ENCODE assay signal across 15 cellular contexts in genomic region chr7:59079-59825, GRCh38.
"Had no signal": no experiment of that assay in that cellular context is flagged by ENCODE, and none has a peak within 500 bp of the region (broad histone marks: within the 10 kb centered on the region; RNA-seq: fewer than 3 reads in every experiment).

No MANE protein-coding gene starts in this region.

- H3K27ac ChIP-seq: breast epithelium, epithelial cell of prostate, gastroesophageal sphincter, hepatocyte had no signal

- H3K79me2 ChIP-seq: hepatocyte had no signal

- H3K4me3 ChIP-seq: breast epithelium, gastroesophageal sphincter, hepatocyte had no signal

- H3K36me3 ChIP-seq: breast epithelium, gastroesophageal sphincter had no signal

- H3K4me1 Mint-ChIP-seq: immature natural killer cell had no signal

- DNase-seq: activated CD4-positive, alpha-beta memory T cell treated with anti-CD3 and anti-CD28 coated beads for 36 hours; activated CD4-positive, alpha-beta T cell treated with anti-CD3 and anti-CD28 coated beads for 1 hour; activated gamma-delta T cell; activated T-cell treated with anti-CD3 and anti-CD28 coated beads, Interleukin-2, amount 50 U/mL, for 4 hours; immature natural killer cell; mammary epithelial cell; stimulated activated CD4-positive, alpha-beta T cell treated with anti-CD3 and anti-CD28 coated beads, Interleukin-15, amount 100 ng/mL, for 24 hours; stimulated activated CD4-positive, alpha-beta T cell treated with anti-CD3 and anti-CD28 coated beads, Interleukin-4, amount 100 ng/mL, for 4 hours; T-helper 9 cell had no signal

- H3K27ac Mint-ChIP-seq: activated CD4-positive, alpha-beta memory T cell treated with anti-CD3 and anti-CD28 coated beads for 36 hours; activated naive CD8-positive, alpha-beta T cell; immature natural killer cell; natural killer cell treated with Interleukin-12 subunit alpha and Interleukin-12 subunit beta and Interleukin-15 and Interleukin-18, amount 100 ng/mL, for 72 hours had no signal

- H2AFZ ChIP-seq: hepatocyte had no signal

- H3K27me3 ChIP-seq: gastroesophageal sphincter, hepatocyte had no signal

- H3K9me3 ChIP-seq: breast epithelium, gastroesophageal sphincter had no signal

- H3K36me3 Mint-ChIP-seq: activated CD4-positive, alpha-beta memory T cell treated with anti-CD3 and anti-CD28 coated beads for 36 hours; activated naive CD8-positive, alpha-beta T cell; immature natural killer cell; natural killer cell treated with Interleukin-12 subunit alpha and Interleukin-12 subunit beta and Interleukin-15 and Interleukin-18, amount 100 ng/mL, for 72 hours had no signal

- ATAC-seq: activated T-cell treated with anti-CD3 and anti-CD28 coated beads, Interleukin-2, amount 50 U/mL, for 4 hours; gastroesophageal sphincter; natural killer cell treated with Interleukin-12 subunit alpha and Interleukin-12 subunit beta and Interleukin-15 and Interleukin-18, amount 100 ng/mL, for 72 hours had no signal

- H3K4me1 ChIP-seq: breast epithelium had no signal

- H3K4me3 Mint-ChIP-seq: activated CD4-positive, alpha-beta memory T cell treated with anti-CD3 and anti-CD28 coated beads for 36 hours; activated naive CD8-positive, alpha-beta T cell; activated T-cell treated with anti-CD3 and anti-CD28 coated beads, Interleukin-2, amount 50 U/mL, for 4 hours; immature natural killer cell; natural killer cell treated with Interleukin-12 subunit alpha and Interleukin-12 subunit beta and Interleukin-15 and Interleukin-18, amount 100 ng/mL, for 72 hours had no signal

- H3K4me2 ChIP-seq: hepatocyte had no signal

- H3K27me3 Mint-ChIP-seq: activated CD4-positive, alpha-beta memory T cell treated with anti-CD3 and anti-CD28 coated beads for 36 hours; activated naive CD8-positive, alpha-beta T cell had no signal

- H3K9me3 Mint-ChIP-seq: activated CD4-positive, alpha-beta memory T cell treated with anti-CD3 and anti-CD28 coated beads for 36 hours; activated T-cell treated with anti-CD3 and anti-CD28 coated beads, Interleukin-2, amount 50 U/mL, for 4 hours; immature natural killer cell; natural killer cell treated with Interleukin-12 subunit alpha and Interleukin-12 subunit beta and Interleukin-15 and Interleukin-18, amount 100 ng/mL, for 72 hours had no signal
